ENCODE assay signal across 14 cellular contexts in genomic region chr13:38821753-38822551, GRCh38.
DNase-seq lines count a peak whose midpoint lies in the region; ATAC-seq, FAIRE-seq and TF ChIP-seq lines count a peak whose summit lies in the region.
"Had no signal": no experiment of that assay in that cellular context is flagged by ENCODE, and none has a peak within 500 bp of the region (broad histone marks: within the 10 kb centered on the region; RNA-seq: fewer than 3 reads in every experiment).

No MANE protein-coding gene starts in this region.

- no peaks in the 10 kb centered on the region for H3K4me1 ChIP-seq in vagina

- TF ChIP-seq CTCF in vagina (IDR thresholded peaks at IDR 0.05) = no peak

- H3K27ac ChIP-seq in vagina = no peak overlapping the region

- TF ChIP-seq POLR2A in vagina (IDR thresholded peaks at IDR 0.05) (no peak), GM12892 (IDR thresholded peaks at IDR 0.05; ENCODE audit: low read depth, low read length) (no peak)

- no peaks in the 10 kb centered on the region for H3K36me3 ChIP-seq in vagina

- DNase-seq in RPMI8226 (peak; percentile 16), frontal cortex (ENCODE audit: low spot score in 2 of 2) (peak; percentile 11 to 22), occipital lobe (lab: John Stamatoyannopoulos, UW) (peak; percentile 48), NCI-H1417 treated with DMSO at 0.1 percent for 48 hours (lab: John Stamatoyannopoulos, UW) (no peak), vagina (ENCODE audit: extremely low spot score in 2 of 2) (no peak), CD1c-positive myeloid dendritic cell (ENCODE audit: extremely low spot score) (no peak), GM12892 (ENCODE audit: insufficient read length) (no peak)
- DNase-seq: activated CD4-positive, CD25-positive, alpha-beta regulatory T cell; activated T-cell treated with anti-CD3 and anti-CD28 coated beads, Interleukin-2, amount 50 U/mL, for 1 hour; NCI-H1092; NCI-H748 treated with DMSO at 0.1 percent for 48 hours; stimulated activated CD4-positive, alpha-beta T cell treated with anti-CD3 and anti-CD28 coated beads, Interleukin-12 subunit alpha, Interleukin-12 subunit beta, amount 100 ng/mL, for 4 hours had no signal

- ATAC-seq in GM18520 (IDR thresholded peaks at IDR 0.05; ENCODE audit: unreplicated experiment) = peak; percentile 40

- no peak overlapping the region for H3K4me3 ChIP-seq in vagina

- FAIRE-seq in frontal cortex (lab: Jason Lieb, UNC) = peak; percentile 72
- FAIRE-seq in GM12892 (lab: Jason Lieb, UNC) = no peak
- FAIRE-seq: endothelial cell of umbilical vein had no signal

- no peaks in the 10 kb centered on the region for H3K27me3 ChIP-seq in vagina

- no peaks in the 10 kb centered on the region for H3K9me3 ChIP-seq in vagina

- intact Hi-C loops in vagina (cut with DNase I) = no loop called here

Comparison
In these comparisons a context has a peak if more than half of its experiments do, and no peak if none do; other contexts are left out.
1. DNase-seq: peak in RPMI8226 (single experiment), frontal cortex (2 of 2) and occipital lobe (single experiment); none in NCI-H1417 treated with DMSO at 0.1 percent for 48 hours (single experiment), vagina (0 of 2), CD1c-positive myeloid dendritic cell (single experiment) and GM12892 (single experiment).